Comparison of ENCODE assay signal across 16 cellular contexts in genomic region chr14:94938016-94938415, GRCh38.
DNase-seq lines count a peak whose midpoint lies in the region; FAIRE-seq and TF ChIP-seq lines count a peak whose summit lies in the region.
"Had no signal": no experiment of that assay in that cellular context is flagged by ENCODE, and none has a peak within 500 bp of the region (broad histone marks: within the 10 kb centered on the region; RNA-seq: fewer than 3 reads in every experiment).

No MANE protein-coding gene starts in this region.

- no peak overlapping the region for H3K9ac ChIP-seq in BLaER1 treated with 17β-estradiol and CSF1 and Interleukin-3, amounts not matched to agents 10 nM and 100 nM
- H3K9ac ChIP-seq in muscle layer of colon (ENCODE audit: low read length), result no peak overlapping the region

- FAIRE-seq in GM12892 (lab: Jason Lieb, UNC) (peak; percentile 86), urothelium cell line (lab: Jason Lieb, UNC) (peak; percentile 88)
- FAIRE-seq: K562 had no signal

- H3K27ac ChIP-seq in BLaER1 treated with 17β-estradiol and CSF1 and Interleukin-3, amounts not matched to agents 10 nM and 100 nM, result no peak overlapping the region
- peak overlapping the region; percentile 91 for H3K27ac ChIP-seq in muscle layer of colon (ENCODE audit: low read depth, low read length)
- H3K27ac ChIP-seq: GM23248 had no signal

- no peak overlapping the region for H3K4me3 ChIP-seq in BLaER1 treated with 17β-estradiol and CSF1 and Interleukin-3, amounts not matched to agents 10 nM and 100 nM
- H3K4me3 ChIP-seq in muscle layer of colon (ENCODE audit: low read depth in 1 of 2, low read length in 2 of 2), result peak overlapping the region in 1 of 2 donors; percentile 32
- H3K4me3 ChIP-seq: GM23248, K562 had no signal

- peaks cover 11 to 48% (median 20%) of the 10 kb centered on the region in 10 experiments for H3K4me1 ChIP-seq in BLaER1 treated with 17β-estradiol and CSF1 and Interleukin-3, amounts not matched to agents 10 nM and 100 nM
- H3K4me1 ChIP-seq in muscle layer of colon (ENCODE audit: insufficient read depth, low read length), result peaks cover 32% of the 10 kb centered on the region

- H3K9me3 ChIP-seq in BLaER1 treated with 17β-estradiol and CSF1 and Interleukin-3, amounts not matched to agents 10 nM and 100 nM (replicated peaks in 1 of 11), result no peaks in the 10 kb centered on the region
- H3K9me3 ChIP-seq in muscle layer of colon (ENCODE audit: low read length), result no peaks in the 10 kb centered on the region

- no peaks in the 10 kb centered on the region for H3K36me3 ChIP-seq in BLaER1 treated with 17β-estradiol and CSF1 and Interleukin-3, amounts not matched to agents 10 nM and 100 nM
- no peaks in the 10 kb centered on the region for H3K36me3 ChIP-seq in muscle layer of colon (ENCODE audit: insufficient read depth, low read length)

- H4K20me1 ChIP-seq in BLaER1 treated with 17β-estradiol and CSF1 and Interleukin-3, amounts not matched to agents 10 nM and 100 nM, result no peaks in the 10 kb centered on the region

- DNase-seq in GM12892 (ENCODE audit: insufficient read length) (no peak), urothelium cell line (ENCODE audit: low spot score) (no peak), D341Med (ENCODE audit: low spot score) (no peak), cerebellar nuclear complex (lab: John Stamatoyannopoulos, UW) (no peak), foreskin melanocyte (no peak)
- DNase-seq: C1 segment of cervical spinal cord; Calu3; CD4-positive, alpha-beta T cell; DMS153; GF-D8; GM23248; H9; Karpas-422 had no signal

- H3K27me3 ChIP-seq in BLaER1 treated with 17β-estradiol and CSF1 and Interleukin-3, amounts not matched to agents 10 nM and 100 nM, result peaks cover 0 to 19% (median 0%) of the 10 kb centered on the region in 11 experiments; a peak in 7 of 22 replicates
- no peaks in the 10 kb centered on the region for H3K27me3 ChIP-seq in muscle layer of colon (ENCODE audit: control insufficient read depth in 1 of 2, insufficient read depth in 2 of 2, low read length in 2 of 2)

- no peak for TF ChIP-seq POLR2A in GM12892 (IDR thresholded peaks at IDR 0.05; ENCODE audit: low read depth, low read length)

- peak overlapping the region in 9 of 11 experiments; percentile 79 to 95 (median 88); a peak in 17 of 22 replicates for H3K4me2 ChIP-seq in BLaER1 treated with 17β-estradiol and CSF1 and Interleukin-3, amounts not matched to agents 10 nM and 100 nM
